Comparison of ENCODE assay signal across 1 cellular context in the genomic region with DNA sequence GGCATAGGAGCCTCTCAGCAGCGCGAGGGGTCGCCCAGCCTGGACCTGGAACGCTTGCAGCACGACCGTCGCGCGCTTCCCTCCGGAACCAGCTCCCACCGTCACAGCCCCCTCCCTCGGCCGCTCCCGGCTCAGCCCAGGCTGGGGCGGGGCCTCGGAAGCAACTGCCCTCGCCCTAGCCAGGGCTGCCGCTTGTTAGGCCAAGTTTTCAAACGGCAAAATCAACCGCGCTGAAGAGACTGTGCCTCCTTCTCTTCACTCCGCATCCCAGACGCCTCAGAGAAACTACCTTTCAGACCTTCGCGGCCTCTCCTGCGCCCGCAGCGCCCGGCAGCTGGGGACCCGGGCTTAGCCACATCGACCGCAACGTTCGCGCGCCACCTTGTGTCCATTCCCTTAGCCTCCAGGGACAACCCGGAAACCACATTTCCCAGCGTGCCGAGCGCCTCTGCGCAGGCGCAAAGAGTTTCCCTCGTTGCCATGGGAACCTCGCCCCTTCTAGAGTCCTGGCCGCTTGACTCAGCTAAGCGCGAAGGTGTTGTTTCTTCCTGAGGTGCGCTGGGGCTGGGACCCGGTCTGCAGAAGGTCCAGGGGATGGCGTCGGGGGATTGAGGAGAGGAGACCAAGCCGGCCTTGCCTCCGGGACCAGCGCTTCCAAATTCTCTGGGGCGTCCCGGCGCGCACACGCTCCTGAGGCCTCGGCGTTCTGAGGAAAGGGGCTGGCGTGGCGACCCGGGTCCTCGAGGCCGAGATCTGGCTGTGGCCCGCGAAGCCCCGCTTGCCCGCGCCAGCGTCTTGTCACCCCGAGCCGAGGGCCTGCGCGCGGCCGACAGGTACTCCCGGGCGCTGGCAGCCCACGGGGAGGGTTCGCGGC.
TF ChIP-seq lines count a peak whose summit lies in the region.

No MANE protein-coding gene starts in this region.

TF ChIP-seq in K562, 482 proteins besides CTCF, POLR2A, EP300 and RAD21 (continued from another document and continues in another):
- TF ChIP-seq, protein P1, sequence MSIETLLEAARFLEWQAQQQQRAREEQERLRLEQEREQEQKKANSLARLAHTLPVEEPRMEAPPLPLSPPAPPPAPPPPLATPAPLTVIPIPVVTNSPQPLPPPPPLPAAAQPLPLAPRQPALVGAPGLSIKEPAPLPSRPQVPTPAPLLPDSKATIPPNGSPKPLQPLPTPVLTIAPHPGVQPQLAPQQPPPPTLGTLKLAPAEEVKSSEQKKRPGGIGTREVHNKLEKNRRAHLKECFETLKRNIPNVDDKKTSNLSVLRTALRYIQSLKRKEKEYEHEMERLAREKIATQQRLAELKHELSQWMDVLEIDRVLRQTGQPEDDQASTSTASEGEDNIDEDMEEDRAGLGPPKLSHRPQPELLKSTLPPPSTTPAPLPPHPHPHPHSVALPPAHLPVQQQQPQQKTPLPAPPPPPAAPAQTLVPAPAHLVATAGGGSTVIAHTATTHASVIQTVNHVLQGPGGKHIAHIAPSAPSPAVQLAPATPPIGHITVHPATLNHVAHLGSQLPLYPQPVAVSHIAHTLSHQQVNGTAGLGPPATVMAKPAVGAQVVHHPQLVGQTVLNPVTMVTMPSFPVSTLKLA (conservative IDR thresholded peaks at IDR 0.05): peak in 1 of 2 experiments; percentile 73
- TF ChIP-seq PHB2 (IDR thresholded peaks at IDR 0.05; ENCODE audit: low read depth) (no peak), NELFE (IDR thresholded peaks at IDR 0.05; ENCODE audit: insufficient read depth, insufficient read length) (no peak), KAT2B (IDR thresholded peaks at IDR 0.05; ENCODE audit: low read depth, low read length) (no peak), ZKSCAN3 (CRISPR knock-in tag; IDR thresholded peaks at IDR 0.05) (no peak), ZNF347 (CRISPR knock-in tag; IDR thresholded peaks at IDR 0.05; ENCODE audit: low read depth) (no peak), ESRRA (IDR thresholded peaks at IDR 0.05; ENCODE audit: borderline replicate concordance, low read depth) (peak; percentile 88), ZSCAN32 (CRISPR knock-in tag; IDR thresholded peaks at IDR 0.05) (no peak), ZNF354B (CRISPR knock-in tag; IDR thresholded peaks at IDR 0.05) (no peak), RBM39 (optimal IDR thresholded peaks at IDR 0.05; ENCODE audit: low read depth, low read length) (no peak), BRD4 (IDR thresholded peaks at IDR 0.05) (no peak), PRMT5 (CRISPR knock-in tag; IDR thresholded peaks at IDR 0.05) (no peak), MCM3 (IDR thresholded peaks at IDR 0.05) (no peak), PRPF4 (IDR thresholded peaks at IDR 0.05; ENCODE audit: insufficient read depth, low read depth, low read length, poor library complexity, severe bottlenecking) (no peak), ZNF232 (CRISPR knock-in tag; IDR thresholded peaks at IDR 0.05) (peak; percentile 49; the same call in 1 of the 2 replicates), ZNF384 (IDR thresholded peaks at IDR 0.05; ENCODE audit: low read depth, low read length) (no peak), ZNF444 (CRISPR knock-in tag; IDR thresholded peaks at IDR 0.05) (no peak), OTX1 (CRISPR knock-in tag; IDR thresholded peaks at IDR 0.05) (no peak), SREBF1 (IDR thresholded peaks at IDR 0.05; ENCODE audit: borderline replicate concordance, low read depth, low read length) (peak; percentile 50; the same call in 1 of the 2 replicates), ARID2 (IDR thresholded peaks at IDR 0.05) (peak; percentile 99), KLF1 (tag; IDR thresholded peaks at IDR 0.05) (no peak), POU5F1 (IDR thresholded peaks at IDR 0.05; ENCODE audit: borderline replicate concordance, low read depth, low read length, partially characterized antibody) (peak; percentile 86), GABPB2 (CRISPR knock-in tag; conservative IDR thresholded peaks at IDR 0.05) (no peak), SNIP1 (IDR thresholded peaks at IDR 0.05; ENCODE audit: low read depth) (no peak), TEAD4 (IDR thresholded peaks at IDR 0.05; ENCODE audit: low read length) (no peak), TEAD4 (CRISPR knock-in tag; IDR thresholded peaks at IDR 0.05; ENCODE audit: borderline replicate concordance) (no peak), ETS2 (tag; IDR thresholded peaks at IDR 0.05; ENCODE audit: borderline replicate concordance, poor library complexity, severe bottlenecking) (no peak), ILK (tag; IDR thresholded peaks at IDR 0.05; ENCODE audit: borderline replicate concordance, low read depth) (no peak), NFRKB (IDR thresholded peaks at IDR 0.05; ENCODE audit: low read depth) (peak; percentile 51; the same call in 1 of the 2 replicates), ARHGAP35 (IDR thresholded peaks at IDR 0.05; ENCODE audit: partially characterized antibody) (no peak), KLF13 (tag; IDR thresholded peaks at IDR 0.05; ENCODE audit: borderline replicate concordance, low read depth) (0 out of 2 replicates have a peak, but pooled peaks have one; percentile 35), ZNF436 (CRISPR knock-in tag; IDR thresholded peaks at IDR 0.05) (no peak), YY1 (IDR thresholded peaks at IDR 0.05; ENCODE audit: borderline replicate concordance in 1 of 3, control insufficient read depth in 1 of 3, extremely low read depth in 1 of 3, insufficient read depth in 3 of 3, insufficient read length in 1 of 3, insufficient replicate concordance in 2 of 3, low read depth in 1 of 3, low read length in 2 of 3) (peak in 2 of 3 experiments; percentile 13 to 75), FUS (optimal IDR thresholded peaks at IDR 0.05; ENCODE audit: low read depth, low read length) (no peak), SIN3B (IDR thresholded peaks at IDR 0.05; ENCODE audit: low read depth) (peak; percentile 25; the same call in 1 of the 2 replicates), RBBP5 (IDR thresholded peaks at IDR 0.05; ENCODE audit: borderline replicate concordance, insufficient read depth, low read length, poor library complexity, severe bottlenecking) (no peak), ZNF217 (CRISPR knock-in tag; IDR thresholded peaks at IDR 0.05) (no peak), CHD2 (IDR thresholded peaks at IDR 0.05; ENCODE audit: low read depth, low read length) (peak; percentile 36; the same call in 1 of the 2 replicates), GTF2F1 (IDR thresholded peaks at IDR 0.05; ENCODE audit: low read depth, low read length) (no peak), ZNF431 (CRISPR knock-in tag; IDR thresholded peaks at IDR 0.05) (peak; percentile 42)
- TF ChIP-seq, protein P2, sequence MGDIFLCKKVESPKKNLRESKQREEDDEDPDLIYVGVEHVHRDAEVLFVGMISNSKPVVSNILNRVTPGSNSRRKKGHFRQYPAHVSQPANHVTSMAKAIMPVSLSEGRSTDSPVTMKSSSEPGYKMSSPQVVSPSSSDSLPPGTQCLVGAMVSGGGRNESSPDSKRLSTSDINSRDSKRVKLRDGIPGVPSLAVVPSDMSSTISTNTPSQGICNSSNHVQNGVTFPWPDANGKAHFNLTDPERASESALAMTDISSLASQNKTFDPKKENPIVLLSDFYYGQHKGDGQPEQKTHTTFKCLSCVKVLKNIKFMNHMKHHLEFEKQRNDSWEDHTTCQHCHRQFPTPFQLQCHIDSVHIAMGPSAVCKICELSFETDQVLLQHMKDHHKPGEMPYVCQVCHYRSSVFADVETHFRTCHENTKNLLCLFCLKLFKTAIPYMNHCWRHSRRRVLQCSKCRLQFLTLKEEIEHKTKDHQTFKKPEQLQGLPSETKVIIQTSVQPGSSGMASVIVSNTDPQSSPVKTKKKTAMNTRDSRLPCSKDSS (IDR thresholded peaks at IDR 0.05; ENCODE audit: low read depth, partially characterized antibody): no peak
- TF ChIP-seq, protein P3, sequence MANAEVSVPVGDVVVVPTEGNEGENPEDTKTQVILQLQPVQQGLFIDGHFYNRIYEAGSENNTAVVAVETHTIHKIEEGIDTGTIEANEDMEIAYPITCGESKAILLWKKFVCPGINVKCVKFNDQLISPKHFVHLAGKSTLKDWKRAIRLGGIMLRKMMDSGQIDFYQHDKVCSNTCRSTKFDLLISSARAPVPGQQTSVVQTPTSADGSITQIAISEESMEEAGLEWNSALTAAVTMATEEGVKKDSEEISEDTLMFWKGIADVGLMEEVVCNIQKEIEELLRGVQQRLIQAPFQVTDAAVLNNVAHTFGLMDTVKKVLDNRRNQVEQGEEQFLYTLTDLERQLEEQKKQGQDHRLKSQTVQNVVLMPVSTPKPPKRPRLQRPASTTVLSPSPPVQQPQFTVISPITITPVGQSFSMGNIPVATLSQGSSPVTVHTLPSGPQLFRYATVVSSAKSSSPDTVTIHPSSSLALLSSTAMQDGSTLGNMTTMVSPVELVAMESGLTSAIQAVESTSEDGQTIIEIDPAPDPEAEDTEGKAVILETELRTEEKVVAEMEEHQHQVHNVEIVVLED (CRISPR knock-in tag; IDR thresholded peaks at IDR 0.05): 0 out of 2 replicates have a peak, but pooled peaks have one; percentile 19
- TF ChIP-seq, protein P4, sequence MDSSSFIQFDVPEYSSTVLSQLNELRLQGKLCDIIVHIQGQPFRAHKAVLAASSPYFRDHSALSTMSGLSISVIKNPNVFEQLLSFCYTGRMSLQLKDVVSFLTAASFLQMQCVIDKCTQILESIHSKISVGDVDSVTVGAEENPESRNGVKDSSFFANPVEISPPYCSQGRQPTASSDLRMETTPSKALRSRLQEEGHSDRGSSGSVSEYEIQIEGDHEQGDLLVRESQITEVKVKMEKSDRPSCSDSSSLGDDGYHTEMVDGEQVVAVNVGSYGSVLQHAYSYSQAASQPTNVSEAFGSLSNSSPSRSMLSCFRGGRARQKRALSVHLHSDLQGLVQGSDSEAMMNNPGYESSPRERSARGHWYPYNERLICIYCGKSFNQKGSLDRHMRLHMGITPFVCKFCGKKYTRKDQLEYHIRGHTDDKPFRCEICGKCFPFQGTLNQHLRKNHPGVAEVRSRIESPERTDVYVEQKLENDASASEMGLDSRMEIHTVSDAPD (CRISPR knock-in tag; IDR thresholded peaks at IDR 0.05): no peak
- TF ChIP-seq, protein P5, sequence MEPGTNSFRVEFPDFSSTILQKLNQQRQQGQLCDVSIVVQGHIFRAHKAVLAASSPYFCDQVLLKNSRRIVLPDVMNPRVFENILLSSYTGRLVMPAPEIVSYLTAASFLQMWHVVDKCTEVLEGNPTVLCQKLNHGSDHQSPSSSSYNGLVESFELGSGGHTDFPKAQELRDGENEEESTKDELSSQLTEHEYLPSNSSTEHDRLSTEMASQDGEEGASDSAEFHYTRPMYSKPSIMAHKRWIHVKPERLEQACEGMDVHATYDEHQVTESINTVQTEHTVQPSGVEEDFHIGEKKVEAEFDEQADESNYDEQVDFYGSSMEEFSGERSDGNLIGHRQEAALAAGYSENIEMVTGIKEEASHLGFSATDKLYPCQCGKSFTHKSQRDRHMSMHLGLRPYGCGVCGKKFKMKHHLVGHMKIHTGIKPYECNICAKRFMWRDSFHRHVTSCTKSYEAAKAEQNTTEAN (CRISPR knock-in tag; IDR thresholded peaks at IDR 0.05): no peak
- TF ChIP-seq, protein P6, sequence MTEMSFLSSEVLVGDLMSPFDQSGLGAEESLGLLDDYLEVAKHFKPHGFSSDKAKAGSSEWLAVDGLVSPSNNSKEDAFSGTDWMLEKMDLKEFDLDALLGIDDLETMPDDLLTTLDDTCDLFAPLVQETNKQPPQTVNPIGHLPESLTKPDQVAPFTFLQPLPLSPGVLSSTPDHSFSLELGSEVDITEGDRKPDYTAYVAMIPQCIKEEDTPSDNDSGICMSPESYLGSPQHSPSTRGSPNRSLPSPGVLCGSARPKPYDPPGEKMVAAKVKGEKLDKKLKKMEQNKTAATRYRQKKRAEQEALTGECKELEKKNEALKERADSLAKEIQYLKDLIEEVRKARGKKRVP (CRISPR knock-in tag; IDR thresholded peaks at IDR 0.05): 0 out of 2 replicates have a peak, but pooled peaks have one; percentile 4
- TF ChIP-seq, protein P7, sequence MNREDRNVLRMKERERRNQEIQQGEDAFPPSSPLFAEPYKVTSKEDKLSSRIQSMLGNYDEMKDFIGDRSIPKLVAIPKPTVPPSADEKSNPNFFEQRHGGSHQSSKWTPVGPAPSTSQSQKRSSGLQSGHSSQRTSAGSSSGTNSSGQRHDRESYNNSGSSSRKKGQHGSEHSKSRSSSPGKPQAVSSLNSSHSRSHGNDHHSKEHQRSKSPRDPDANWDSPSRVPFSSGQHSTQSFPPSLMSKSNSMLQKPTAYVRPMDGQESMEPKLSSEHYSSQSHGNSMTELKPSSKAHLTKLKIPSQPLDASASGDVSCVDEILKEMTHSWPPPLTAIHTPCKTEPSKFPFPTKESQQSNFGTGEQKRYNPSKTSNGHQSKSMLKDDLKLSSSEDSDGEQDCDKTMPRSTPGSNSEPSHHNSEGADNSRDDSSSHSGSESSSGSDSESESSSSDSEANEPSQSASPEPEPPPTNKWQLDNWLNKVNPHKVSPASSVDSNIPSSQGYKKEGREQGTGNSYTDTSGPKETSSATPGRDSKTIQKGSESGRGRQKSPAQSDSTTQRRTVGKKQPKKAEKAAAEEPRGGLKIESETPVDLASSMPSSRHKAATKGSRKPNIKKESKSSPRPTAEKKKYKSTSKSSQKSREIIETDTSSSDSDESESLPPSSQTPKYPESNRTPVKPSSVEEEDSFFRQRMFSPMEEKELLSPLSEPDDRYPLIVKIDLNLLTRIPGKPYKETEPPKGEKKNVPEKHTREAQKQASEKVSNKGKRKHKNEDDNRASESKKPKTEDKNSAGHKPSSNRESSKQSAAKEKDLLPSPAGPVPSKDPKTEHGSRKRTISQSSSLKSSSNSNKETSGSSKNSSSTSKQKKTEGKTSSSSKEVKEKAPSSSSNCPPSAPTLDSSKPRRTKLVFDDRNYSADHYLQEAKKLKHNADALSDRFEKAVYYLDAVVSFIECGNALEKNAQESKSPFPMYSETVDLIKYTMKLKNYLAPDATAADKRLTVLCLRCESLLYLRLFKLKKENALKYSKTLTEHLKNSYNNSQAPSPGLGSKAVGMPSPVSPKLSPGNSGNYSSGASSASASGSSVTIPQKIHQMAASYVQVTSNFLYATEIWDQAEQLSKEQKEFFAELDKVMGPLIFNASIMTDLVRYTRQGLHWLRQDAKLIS (CRISPR knock-in tag; IDR thresholded peaks at IDR 0.05): 0 out of 2 replicates have a peak, but pooled peaks have one; percentile 50
